In genomic region chr11:92681606-92682005, GRCh38 we compare ENCODE assay signal across 21 cellular contexts.
DNase-seq lines count a peak whose midpoint lies in the region; TF ChIP-seq lines count a peak whose summit lies in the region.
"Had no signal": no experiment of that assay in that cellular context is flagged by ENCODE, and none has a peak within 500 bp of the region (broad histone marks: within the 10 kb centered on the region; RNA-seq: fewer than 3 reads in every experiment).

No MANE protein-coding gene starts in this region.

- H4K91ac ChIP-seq in H9 (ENCODE audit: insufficient read length, low read depth, low read length), result no peak overlapping the region

- H2BK5ac ChIP-seq in mesendoderm (ENCODE audit: low read length), result no peak overlapping the region
- no peak overlapping the region for H2BK5ac ChIP-seq in H9 (ENCODE audit: insufficient read length, low read length)

- peak; percentile 74 for DNase-seq in DMS79 (lab: John Stamatoyannopoulos, UW)
- peak; percentile 95 for DNase-seq in NCI-H82 (lab: John Stamatoyannopoulos, UW)
- peak; percentile 7 for DNase-seq in T-helper 2 cell treated with Interferon-gamma antibody and Interleukin-4, amounts not matched to agents 5 μg/mL and 100 μg/mL, for 36 hours (ENCODE audit: low spot score)
- peak; percentile 15 for DNase-seq in mesendoderm
- no peak for DNase-seq in stimulated activated CD4-positive, alpha-beta T cell treated with anti-CD3 and anti-CD28 coated beads, Interleukin-15, amount 100 ng/mL, for 24 hours
- DNase-seq in H9, result no peak
- no peak for DNase-seq in head of caudate nucleus
- no peak for DNase-seq in HUDEP-2 (lab: John Stamatoyannopoulos, UW; ENCODE audit: unreplicated experiment in 76 of 76)
- DNase-seq: CD4-positive, alpha-beta T cell; DMS53; GF-D8; KBM-7; NCI-H1105 treated with DMSO at 0.1 percent for 48 hours; NCI-H146; NCI-H2029; NCI-H2227 treated with DMSO at 0.1 percent for 48 hours; NK-92 treated with Interleukin-12 subunit alpha and Interleukin-12 subunit beta, amount 100 ng/mL, for 24 hours; Right ventricle myocardium superior; RPMI8226; T-cell had no signal

- no peaks in the 10 kb centered on the region for H4K20me1 ChIP-seq in H9 (ENCODE audit: control insufficient read depth, insufficient read depth, insufficient read length)

- H3K9me3 Mint-ChIP-seq in T-helper 2 cell treated with Interferon-gamma antibody and Interleukin-4, amounts not matched to agents 5 μg/mL and 100 μg/mL, for 36 hours, result peaks cover 17% of the 10 kb centered on the region
- H3K9me3 Mint-ChIP-seq in H9, result peaks cover 4% of the 10 kb centered on the region in 2 experiments; a peak in 4 of 5 replicates

- TF ChIP-seq CTCF in H9 (conservative IDR thresholded peaks at IDR 0.05), result no peak

- H4K8ac ChIP-seq in mesendoderm (ENCODE audit: low read depth, low read length), result no peak overlapping the region
- H4K8ac ChIP-seq in H9 (replicated peaks; ENCODE audit: insufficient read length, low read depth, low read length), result no peak overlapping the region

- H3K79me1 ChIP-seq in mesendoderm (ENCODE audit: low read length) (no peaks in the 10 kb centered on the region), H9 (ENCODE audit: insufficient read depth, low read depth, low read length, poor library complexity, severe bottlenecking) (no peaks in the 10 kb centered on the region)

- H3K23ac ChIP-seq in mesendoderm (ENCODE audit: low read length) (no peak overlapping the region), H9 (ENCODE audit: insufficient read length, low read depth, low read length) (no peak overlapping the region)

- H2BK15ac ChIP-seq in mesendoderm (replicated peaks; ENCODE audit: low read depth), result no peak overlapping the region
- no peak overlapping the region for H2BK15ac ChIP-seq in H9 (ENCODE audit: low read depth, low read length)

- H3K27me3 ChIP-seq in mesendoderm (ENCODE audit: insufficient read depth, low read length, poor library complexity), result no peaks in the 10 kb centered on the region
- H3K27me3 ChIP-seq in H9 (ENCODE audit: insufficient read depth, low read length), result no peaks in the 10 kb centered on the region
- H3K27me3 ChIP-seq: SJSA1 had no signal

- H3K18ac ChIP-seq in mesendoderm (ENCODE audit: low read length) (no peak overlapping the region), H9 (ENCODE audit: insufficient read length, low read depth, low read length) (no peak overlapping the region)

- H4K5ac ChIP-seq in mesendoderm (ENCODE audit: low read length) (no peak overlapping the region), H9 (ENCODE audit: insufficient read length, low read depth, low read length) (no peak overlapping the region)

- H3K23me2 ChIP-seq in H9 (ENCODE audit: insufficient read length, low read depth, low read length, poor library complexity, severe bottlenecking), result no peaks in the 10 kb centered on the region

- no peaks in the 10 kb centered on the region for H3K9me3 ChIP-seq in H9 (ENCODE audit: control insufficient read depth, low read depth, low read length)
- H3K9me3 ChIP-seq: SJSA1 had no signal

- intact Hi-C loops in head of caudate nucleus (cut with DNase I), result no loop called here

- H3K4me1 ChIP-seq in mesendoderm (ENCODE audit: control insufficient read depth, low read depth, low read length) (no peaks in the 10 kb centered on the region), H9 (ENCODE audit: insufficient read depth, low read length) (no peaks in the 10 kb centered on the region; the same call in 1 of the 2 replicates)
- H3K4me1 ChIP-seq: SJSA1 had no signal

- H3T11ph ChIP-seq in H9 (ENCODE audit: low read length), result no peak overlapping the region

- H3K56ac ChIP-seq in mesendoderm (ENCODE audit: low read length), result no peak overlapping the region
- no peak overlapping the region for H3K56ac ChIP-seq in H9 (ENCODE audit: insufficient read length, low read depth, low read length)

- H3K27ac Mint-ChIP-seq in T-helper 2 cell treated with Interferon-gamma antibody and Interleukin-4, amounts not matched to agents 5 μg/mL and 100 μg/mL, for 36 hours, result no peak overlapping the region
- no peak overlapping the region for H3K27ac Mint-ChIP-seq in H9
- H3K27ac Mint-ChIP-seq: CD4-positive, alpha-beta T cell; T-cell had no signal

- H3K27ac ChIP-seq in mesendoderm (ENCODE audit: low read depth, low read length) (no peak overlapping the region), H9 (ENCODE audit: insufficient read length, low read depth, low read length) (no peak overlapping the region)
- H3K27ac ChIP-seq: SJSA1 had no signal

- H3K36me3 ChIP-seq in mesendoderm (ENCODE audit: control insufficient read depth, insufficient read depth, low read length), result no peaks in the 10 kb centered on the region
- H3K36me3 ChIP-seq: SJSA1 had no signal

- H2BK12ac ChIP-seq in H9 (ENCODE audit: insufficient read length, low read depth, low read length), result no peak overlapping the region

- H3K4me3 Mint-ChIP-seq in T-helper 2 cell treated with Interferon-gamma antibody and Interleukin-4, amounts not matched to agents 5 μg/mL and 100 μg/mL, for 36 hours, result no peak overlapping the region
- H3K4me3 Mint-ChIP-seq in H9, result no peak overlapping the region
- H3K4me3 Mint-ChIP-seq: CD4-positive, alpha-beta T cell; T-cell had no signal

- no peak overlapping the region for H3K4me2 ChIP-seq in mesendoderm (ENCODE audit: low read length)
- H3K4me2 ChIP-seq in H9 (ENCODE audit: insufficient read depth, insufficient read length, low read length), result no peak overlapping the region

- no peaks in the 10 kb centered on the region for H3K27me3 Mint-ChIP-seq in T-helper 2 cell treated with Interferon-gamma antibody and Interleukin-4, amounts not matched to agents 5 μg/mL and 100 μg/mL, for 36 hours (ENCODE audit: low read depth)
- H3K27me3 Mint-ChIP-seq in H9 (ENCODE audit: low read depth), result no peaks in the 10 kb centered on the region
- H3K27me3 Mint-ChIP-seq: CD4-positive, alpha-beta T cell had no signal

- peaks cover 11% of the 10 kb centered on the region for H3K4me1 Mint-ChIP-seq in T-helper 2 cell treated with Interferon-gamma antibody and Interleukin-4, amounts not matched to agents 5 μg/mL and 100 μg/mL, for 36 hours (ENCODE audit: low read depth)
- H3K4me1 Mint-ChIP-seq in H9, result peaks cover 3 to 6% of the 10 kb centered on the region in 2 experiments; a peak in 2 of 4 replicates
- H3K4me1 Mint-ChIP-seq: T-cell had no signal

- H3K4me3 ChIP-seq in mesendoderm (ENCODE audit: low read length), result no peak overlapping the region
- H3K4me3 ChIP-seq: SJSA1 had no signal

- no peak overlapping the region for H2BK120ac ChIP-seq in mesendoderm (ENCODE audit: low read depth, low read length)
- H2BK120ac ChIP-seq in H9 (ENCODE audit: low read depth, low read length, poor library complexity, severe bottlenecking), result no peak overlapping the region

- no CpG with 5 or more reads among the region's 1 CpG for WGBS in mesendoderm (ENCODE audit: extremely low coverage, insufficient coverage, low lambda C conversion rate)
- no CpG with 5 or more reads among the region's 1 CpG for WGBS in H9 (ENCODE audit: extremely low coverage, insufficient read length, low lambda C conversion rate)

- H3K14ac ChIP-seq in H9 (ENCODE audit: insufficient read depth, low read length), result no peak overlapping the region

- no peak overlapping the region for H2AK5ac ChIP-seq in mesendoderm (ENCODE audit: low read length)
- no peak overlapping the region for H2AK5ac ChIP-seq in H9 (ENCODE audit: insufficient read length, low read length)

- H3K4ac ChIP-seq in mesendoderm (ENCODE audit: low read depth, low read length), result no peak overlapping the region
- no peak overlapping the region for H3K4ac ChIP-seq in H9 (ENCODE audit: low read depth, low read length)

- no peak overlapping the region for H2BK20ac ChIP-seq in H9 (ENCODE audit: low read depth, low read length, poor library complexity, severe bottlenecking)

- H3K36me3 Mint-ChIP-seq in T-helper 2 cell treated with Interferon-gamma antibody and Interleukin-4, amounts not matched to agents 5 μg/mL and 100 μg/mL, for 36 hours (ENCODE audit: low read depth), result no peaks in the 10 kb centered on the region
- H3K36me3 Mint-ChIP-seq in H9 (ENCODE audit: insufficient read depth in 1 of 3, low read depth in 3 of 3), result peaks cover 0 to 11% (median 6%) of the 10 kb centered on the region in 3 experiments; a peak in 4 of 7 replicates
- H3K36me3 Mint-ChIP-seq: T-cell had no signal

- H3K9ac ChIP-seq in mesendoderm (ENCODE audit: low read length) (no peak overlapping the region), H9 (ENCODE audit: extremely low read depth, insufficient read length, low read length) (no peak overlapping the region)

- H2AFZ ChIP-seq in H9 (ENCODE audit: low read length), result no peak overlapping the region

- H3K79me2 ChIP-seq in mesendoderm (ENCODE audit: control insufficient read depth, insufficient read depth, low read length) (no peaks in the 10 kb centered on the region), H9 (ENCODE audit: insufficient read depth, low read length) (no peaks in the 10 kb centered on the region)

Comparison
In these comparisons a context has a peak if more than half of its experiments do, and no peak if none do; other contexts are left out.
1. DNase-seq: peak in DMS79 (single experiment), NCI-H82 (single experiment), T-helper 2 cell treated with Interferon-gamma antibody and Interleukin-4, amounts not matched to agents 5 μg/mL and 100 μg/mL, for 36 hours (single experiment) and mesendoderm (single experiment); none in stimulated activated CD4-positive, alpha-beta T cell treated with anti-CD3 and anti-CD28 coated beads, Interleukin-15, amount 100 ng/mL, for 24 hours (single experiment), H9 (single experiment), head of caudate nucleus (0 of 42) and HUDEP-2 (0 of 76).